ENCODE assay signal across 10 cellular contexts in genomic region chr17:39951924-39952664, GRCh38. TPM values are rescaled to one million over a fixed set of nuclear protein-coding genes. Genes with fewer than 3 reads are reported as not detected.
DNase-seq lines count a peak whose midpoint lies in the region; ATAC-seq lines count a peak whose summit lies in the region.
"Had no signal": no experiment of that assay in that cellular context is flagged by ENCODE, and none has a peak within 500 bp of the region (broad histone marks: within the 10 kb centered on the region; RNA-seq: fewer than 3 reads in every experiment).

No MANE protein-coding gene starts in this region.

- H3K27me3 Mint-ChIP-seq in T-helper 17 cell = no peaks in the 10 kb centered on the region
- no peaks in the 10 kb centered on the region for H3K27me3 Mint-ChIP-seq in stimulated activated naive B cell treated with anti-CD40 and anti-IgM and Interleukin-4, amounts not matched to agents 10 μg/mL and 1 μg/mL and 100 μg/mL, for 72 hours

- H3K4me1 Mint-ChIP-seq in T-helper 17 cell = peaks cover 13% of the 10 kb centered on the region
- peaks cover 30 to 63% of the 10 kb centered on the region in 2 donors for H3K4me1 Mint-ChIP-seq in stimulated activated naive B cell treated with anti-CD40 and anti-IgM and Interleukin-4, amounts not matched to agents 10 μg/mL and 1 μg/mL and 100 μg/mL, for 72 hours

- no peak overlapping the region for H3K27ac Mint-ChIP-seq in T-helper 17 cell
- peak overlapping the region; percentile 20 for H3K27ac Mint-ChIP-seq in stimulated activated naive B cell treated with anti-CD40 and anti-IgM and Interleukin-4, amounts not matched to agents 10 μg/mL and 1 μg/mL and 100 μg/mL, for 72 hours

- H3K4me1 ChIP-seq in right cardiac atrium (ENCODE audit: control insufficient read depth, insufficient read depth, low read length) = no peaks in the 10 kb centered on the region

- H3K27me3 ChIP-seq in H7 (ENCODE audit: control insufficient read depth, insufficient read depth, low read length) (peaks cover 9% of the 10 kb centered on the region), right cardiac atrium (ENCODE audit: control insufficient read depth, insufficient read depth) (no peaks in the 10 kb centered on the region)

- 63% methylated on average over 21 of the region's 21 CpGs for WGBS in right cardiac atrium

- H3K9me3 Mint-ChIP-seq in stimulated activated naive B cell treated with anti-CD40 and anti-IgM and Interleukin-4, amounts not matched to agents 10 μg/mL and 1 μg/mL and 100 μg/mL, for 72 hours = no peaks in the 10 kb centered on the region

- no peaks in the 10 kb centered on the region for H3K36me3 Mint-ChIP-seq in T-helper 17 cell (ENCODE audit: low read depth)
- H3K36me3 Mint-ChIP-seq in stimulated activated naive B cell treated with anti-CD40 and anti-IgM and Interleukin-4, amounts not matched to agents 10 μg/mL and 1 μg/mL and 100 μg/mL, for 72 hours = no peaks in the 10 kb centered on the region

- H3K4me3 Mint-ChIP-seq in T-helper 17 cell = peak overlapping the region; percentile 85
- H3K4me3 Mint-ChIP-seq in stimulated activated naive B cell treated with anti-CD40 and anti-IgM and Interleukin-4, amounts not matched to agents 10 μg/mL and 1 μg/mL and 100 μg/mL, for 72 hours = peak overlapping the region; percentile 72 to 82

- no peaks in the 10 kb centered on the region for H3K36me3 ChIP-seq in H7 (replicated peaks; ENCODE audit: control insufficient read depth, insufficient read depth, low read length)

- H3K27ac ChIP-seq in right cardiac atrium (ENCODE audit: low read length) = no peak overlapping the region

- H3K4me3 ChIP-seq in H7 (ENCODE audit: insufficient read depth, low read depth, low read length) (peak overlapping the region; percentile 50), right cardiac atrium (ENCODE audit: low read length) (no peak overlapping the region)

- intact Hi-C loops in right cardiac atrium (cut with DNase I) = loop anchor here in 1 of 4 donors (10.0 kb wide), 1 partner anchor 63 kb away; the partner anchor contains the start of gene CSF3

- H3K9me3 ChIP-seq in T-helper 17 cell (ENCODE audit: control insufficient read depth, low read length, poor library complexity, severe bottlenecking) (no peaks in the 10 kb centered on the region), right cardiac atrium (ENCODE audit: control insufficient read depth, low read length) (no peaks in the 10 kb centered on the region)

- ATAC-seq in T-helper 17 cell = no peak
- peak in 1 of 2 donors; percentile 0 for ATAC-seq in right cardiac atrium
- ATAC-seq in stimulated activated naive B cell treated with anti-CD40 and anti-IgM and Interleukin-4, amounts not matched to agents 10 μg/mL and 1 μg/mL and 100 μg/mL, for 72 hours (replicated peaks) = peak; percentile 12 to 16
- ATAC-seq in HG02798 (IDR thresholded peaks at IDR 0.05; ENCODE audit: poor library complexity, unreplicated experiment) = no peak
- ATAC-seq in HG03342 (IDR thresholded peaks at IDR 0.05; ENCODE audit: unreplicated experiment) = no peak
- no peak for ATAC-seq in HG02885 (IDR thresholded peaks at IDR 0.05; ENCODE audit: poor library complexity, unreplicated experiment)
- ATAC-seq in HG03025 (IDR thresholded peaks at IDR 0.05; ENCODE audit: low FRiP score, unreplicated experiment) = no peak

- DNase-seq in H7 (no peak), T-helper 17 cell (no peak), right cardiac atrium (peak; percentile 39 to 69 (median 63))
- no peak for DNase-seq in stimulated activated naive B cell treated with anti-CD40 and anti-IgM and Interleukin-4, amounts not matched to agents 10 μg/mL and 1 μg/mL and 100 μg/mL, for 72 hours

RNA-seq across cellular contexts. Expression of gene GSDMA, which starts 10.7 kb away (rescaled TPM):
- not detected in 2 replicates for total RNA-seq in H7 (2014; rRNA removed; shearing (Covaris generic))
- total RNA-seq in T-helper 17 cell = under 1 TPM in 1 of 2 donors, not detected in 1; 0.26 TPM
- under 1 TPM in 3 of 4 donors, not detected in 1; 0.29 to 0.97 (median 0.53) TPM for total RNA-seq in right cardiac atrium
- not detected for polyA plus RNA-seq in right cardiac atrium
- total RNA-seq: mucosa of gallbladder, NCI-H460 had no signal

RNA-seq across cellular contexts. Expression of gene LRRC3C, which starts 24.6 kb away (rescaled TPM):
- total RNA-seq in H7 (2014; rRNA removed; shearing (Covaris generic)) = not detected in 2 replicates
- total RNA-seq in T-helper 17 cell (not detected), right cardiac atrium (not detected)
- polyA plus RNA-seq in right cardiac atrium = not detected
- total RNA-seq: mucosa of gallbladder, NCI-H460 had no signal

RNA-seq across cellular contexts. Expression of gene ORMDL3, which starts 24.7 kb away (rescaled TPM):
- 33.3 and 39.7 TPM in 2 replicates for total RNA-seq in H7 (2014; rRNA removed; shearing (Covaris generic))
- 10 to 100 TPM; 76.0 to 88.9 TPM for total RNA-seq in T-helper 17 cell
- 10 to 100 TPM; 37.0 to 42.3 (median 39.3) TPM for total RNA-seq in right cardiac atrium
- 46.6 TPM for polyA plus RNA-seq in right cardiac atrium

RNA-seq across cellular contexts. Expression of gene PSMD3, which starts 28.5 kb away (rescaled TPM):
- 243 and 325 TPM in 2 replicates for total RNA-seq in H7 (2014; rRNA removed; shearing (Covaris generic))
- 10 to 100 TPM; 51.8 to 63.9 TPM for total RNA-seq in T-helper 17 cell
- total RNA-seq in right cardiac atrium = 10 to 100 TPM; 80.0 to 83.1 (median 81.1) TPM
- 85.8 TPM for polyA plus RNA-seq in right cardiac atrium

RNA-seq across cellular contexts. Expression of gene GSDMB, which starts 33.7 kb away (rescaled TPM):
- total RNA-seq in H7 (2014; rRNA removed; shearing (Covaris generic)) = 3.3 and 6.0 TPM in 2 replicates
- 10 to 100 TPM; 17.2 to 28.6 TPM for total RNA-seq in T-helper 17 cell
- total RNA-seq in right cardiac atrium = 1 to 10 TPM; 1.9 to 2.9 (median 2.4) TPM
- 1.8 TPM for polyA plus RNA-seq in right cardiac atrium

Comparison
In these comparisons a context has a peak if more than half of its experiments do, and no peak if none do; other contexts are left out.
1. DNase-seq: peak in right cardiac atrium (3 of 3); none in H7 (single experiment), T-helper 17 cell (0 of 3) and stimulated activated naive B cell treated with anti-CD40 and anti-IgM and Interleukin-4, amounts not matched to agents 10 μg/mL and 1 μg/mL and 100 μg/mL, for 72 hours (single experiment).
2. ATAC-seq: peak in stimulated activated naive B cell treated with anti-CD40 and anti-IgM and Interleukin-4, amounts not matched to agents 10 μg/mL and 1 μg/mL and 100 μg/mL, for 72 hours (2 of 2); none in T-helper 17 cell (single experiment), HG02798 (single experiment), HG03342 (single experiment), HG02885 (single experiment) and HG03025 (single experiment).